Comparison of ENCODE assay signal across 34 cellular contexts in genomic region chr2:52343010-52343409, GRCh38.
"Had no signal": no experiment of that assay in that cellular context is flagged by ENCODE, and none has a peak within 500 bp of the region (broad histone marks: within the 10 kb centered on the region; RNA-seq: fewer than 3 reads in every experiment).

No MANE protein-coding gene starts in this region.

- H3K27ac Mint-ChIP-seq: activated B cell treated with CpG ODN at 0.5 μM for 24 hours; activated CD4-positive, alpha-beta memory T cell treated with anti-CD3 and anti-CD28 coated beads for 36 hours; activated CD4-positive, alpha-beta T cell treated with anti-CD3 and anti-CD28 coated beads, Interleukin-2, amount 10 ng/mL, durations not matched to agents 24 days and 14 days; activated CD8-positive, alpha-beta T cell treated with anti-CD3 and anti-CD28 coated beads for 36 hours; activated naive CD4-positive, alpha-beta T cell treated with anti-CD3 and anti-CD28 coated beads for 36 hours; activated naive CD4-positive, alpha-beta T cell treated with anti-CD3 and anti-CD28 coated beads, Interleukin-2, amount 50 U/mL, for 72 hours; activated naive CD8-positive, alpha-beta T cell treated with anti-CD3 and anti-CD28 coated beads for 36 hours; activated T-cell treated with anti-CD3 and anti-CD28 coated beads, Interleukin-2, amount 50 U/mL, for 72 hours; activated T-helper 1 cell treated with anti-CD3 and anti-CD28 coated beads, Interleukin-12 subunit alpha, Interleukin-12 subunit beta, Interleukin-2, Interleukin-4 antibody, amounts not matched to agents 30 ng/mL and 10 ng/mL and 1 ng/mL, durations not matched to agents 14 hours and 24 hours and 36 hours; activated T-helper 17 cell treated with anti-CD3 and anti-CD28 coated beads, Interleukin-2, amount 50 U/mL, for 72 hours; T-helper 1 cell treated with Interleukin-12 subunit alpha and Interleukin-12 subunit beta and Interleukin-4 antibody, amounts not matched to agents 30 μg/mL and 1 μg/mL, for 36 hours; T-helper 2 cell treated with Interferon-gamma antibody and Interleukin-4, amounts not matched to agents 5 μg/mL and 100 μg/mL, for 36 hours had no signal

- H3K27me3 Mint-ChIP-seq: activated B cell treated with CpG ODN at 0.5 μM for 24 hours; activated CD4-positive, alpha-beta memory T cell treated with anti-CD3 and anti-CD28 coated beads for 36 hours; activated CD4-positive, alpha-beta T cell treated with anti-CD3 and anti-CD28 coated beads, Interleukin-2, amount 10 ng/mL, durations not matched to agents 24 days and 14 days; activated CD8-positive, alpha-beta T cell treated with anti-CD3 and anti-CD28 coated beads for 36 hours; activated naive CD8-positive, alpha-beta T cell treated with anti-CD3 and anti-CD28 coated beads for 36 hours; activated T-helper 17 cell treated with anti-CD3 and anti-CD28 coated beads, Interleukin-2, amount 50 U/mL, for 72 hours had no signal

- H3K4me3 Mint-ChIP-seq: activated B cell treated with CpG ODN at 0.5 μM for 24 hours; activated CD4-positive, alpha-beta memory T cell treated with anti-CD3 and anti-CD28 coated beads for 36 hours; activated CD4-positive, alpha-beta T cell treated with anti-CD3 and anti-CD28 coated beads, Interleukin-2, amount 10 ng/mL, durations not matched to agents 24 days and 14 days; activated CD8-positive, alpha-beta T cell treated with anti-CD3 and anti-CD28 coated beads for 36 hours; activated naive CD4-positive, alpha-beta T cell treated with anti-CD3 and anti-CD28 coated beads for 36 hours; activated naive CD8-positive, alpha-beta T cell treated with anti-CD3 and anti-CD28 coated beads for 36 hours; activated T-cell treated with anti-CD3 and anti-CD28 coated beads, Interleukin-2, amount 50 U/mL, for 4 hours; activated T-cell treated with anti-CD3 and anti-CD28 coated beads, Interleukin-2, amount 50 U/mL, for 72 hours; activated T-helper 1 cell treated with anti-CD3 and anti-CD28 coated beads, Interleukin-12 subunit alpha, Interleukin-12 subunit beta, Interleukin-2, Interleukin-4 antibody, amounts not matched to agents 30 ng/mL and 10 ng/mL and 1 ng/mL, durations not matched to agents 14 hours and 24 hours and 36 hours; activated T-helper 17 cell treated with anti-CD3 and anti-CD28 coated beads, Interleukin-2, amount 50 U/mL, for 72 hours; T-helper 1 cell treated with Interleukin-12 subunit alpha and Interleukin-12 subunit beta and Interleukin-4 antibody, amounts not matched to agents 30 μg/mL and 1 μg/mL, for 36 hours; T-helper 2 cell treated with Interferon-gamma antibody and Interleukin-4, amounts not matched to agents 5 μg/mL and 100 μg/mL, for 36 hours had no signal

- H3K9me3 ChIP-seq: adrenal gland, body of pancreas, breast epithelium had no signal

- DNase-seq: activated B cell treated with CpG ODN at 0.5 μM for 24 hours; activated CD4-positive, alpha-beta memory T cell treated with anti-CD3 and anti-CD28 coated beads for 36 hours; activated CD4-positive, alpha-beta T cell treated with anti-CD3 and anti-CD28 coated beads for 4 hours; activated CD4-positive, alpha-beta T cell treated with anti-CD3 and anti-CD28 coated beads, Interleukin-2, amount 10 ng/mL, durations not matched to agents 24 days and 14 days; activated CD4-positive, alpha-beta T cell treated with anti-CD3 and anti-CD28 coated beads, Interleukin-2, amount 50 U/mL, for 1 hour; activated CD4-positive, alpha-beta T cell treated with anti-CD3 and anti-CD28 coated beads, Interleukin-2, amount 50 U/mL, for 4 hours; activated CD4-positive, CD25-positive, alpha-beta regulatory T cell treated with anti-CD3 and anti-CD28 coated beads, Interleukin-2, amount 50 U/mL, for 72 hours; activated CD8-positive, alpha-beta memory T cell treated with anti-CD3 and anti-CD28 coated beads, Interleukin-2, amount 50 U/mL, for 4 hours; activated CD8-positive, alpha-beta T cell treated with anti-CD3 and anti-CD28 coated beads for 36 hours; activated effector memory CD4-positive, alpha-beta T cell treated with anti-CD3 and anti-CD28 coated beads, Interleukin-2, amount 50 U/mL, for 16 hours; activated gamma-delta T cell treated with Interleukin-2 at 50 U/mL for 16 hours; activated naive CD4-positive, alpha-beta T cell; activated naive CD4-positive, alpha-beta T cell treated with anti-CD3 and anti-CD28 coated beads for 36 hours; activated naive CD4-positive, alpha-beta T cell treated with anti-CD3 and anti-CD28 coated beads, Interleukin-2, amount 50 U/mL, for 16 hours; activated naive CD8-positive, alpha-beta T cell treated with anti-CD3 and anti-CD28 coated beads for 36 hours; activated T-cell treated with anti-CD3 and anti-CD28 coated beads for 4 hours; activated T-cell treated with anti-CD3 and anti-CD28 coated beads, Interleukin-2, amount 50 U/mL, for 1 hour; activated T-cell treated with anti-CD3 and anti-CD28 coated beads, Interleukin-2, amount 50 U/mL, for 4 hours; activated T-cell treated with anti-CD3 and anti-CD28 coated beads, Interleukin-2, amount 50 U/mL, for 72 hours; adrenal gland; amniotic stem cell; aorta; body of pancreas; brain microvascular endothelial cell; central memory CD4-positive, alpha-beta T cell; T-helper 2 cell; T-helper 9 cell had no signal

- H3K4me1 ChIP-seq: adrenal gland, body of pancreas, breast epithelium had no signal

- H3K27ac ChIP-seq: adrenal gland, body of pancreas, brain microvascular endothelial cell, breast epithelium, VCaP had no signal

- H3K36me3 Mint-ChIP-seq: activated CD4-positive, alpha-beta memory T cell treated with anti-CD3 and anti-CD28 coated beads for 36 hours; activated naive CD4-positive, alpha-beta T cell treated with anti-CD3 and anti-CD28 coated beads, Interleukin-2, amount 50 U/mL, for 72 hours; activated naive CD8-positive, alpha-beta T cell treated with anti-CD3 and anti-CD28 coated beads for 36 hours had no signal

- H3K4me1 Mint-ChIP-seq: activated B cell treated with CpG ODN at 0.5 μM for 24 hours; activated CD4-positive, alpha-beta T cell treated with anti-CD3 and anti-CD28 coated beads, Interleukin-2, amount 10 ng/mL, durations not matched to agents 24 days and 14 days; activated naive CD8-positive, alpha-beta T cell treated with anti-CD3 and anti-CD28 coated beads for 36 hours; activated T-helper 17 cell treated with anti-CD3 and anti-CD28 coated beads, Interleukin-2, amount 50 U/mL, for 72 hours had no signal

- H3K27me3 ChIP-seq: adrenal gland, body of pancreas, brain microvascular endothelial cell, breast epithelium had no signal

- H3K36me3 ChIP-seq: adrenal gland, brain microvascular endothelial cell, breast epithelium had no signal

- H3K4me3 ChIP-seq: adrenal gland, body of pancreas, breast epithelium had no signal

- ATAC-seq: activated CD8-positive, alpha-beta T cell treated with anti-CD3 and anti-CD28 coated beads for 36 hours; activated naive CD4-positive, alpha-beta T cell treated with anti-CD3 and anti-CD28 coated beads, Interleukin-2, amount 50 U/mL, for 72 hours; activated T-cell treated with anti-CD3 and anti-CD28 coated beads, Interleukin-2, amount 50 U/mL, for 4 hours; activated T-cell treated with anti-CD3 and anti-CD28 coated beads, Interleukin-2, amount 50 U/mL, for 72 hours; activated T-helper 17 cell treated with anti-CD3 and anti-CD28 coated beads, Interleukin-2, amount 50 U/mL, for 72 hours; body of pancreas had no signal

- H3K9me3 Mint-ChIP-seq: activated B cell treated with CpG ODN at 0.5 μM for 24 hours; activated T-cell treated with anti-CD3 and anti-CD28 coated beads, Interleukin-2, amount 50 U/mL, for 4 hours; activated T-helper 17 cell treated with anti-CD3 and anti-CD28 coated beads, Interleukin-2, amount 50 U/mL, for 72 hours had no signal
